ENCODE assay signal across 9 cellular contexts in genomic region chrX:120309873-120310730, GRCh38. TPM values are rescaled to one million over a fixed set of nuclear protein-coding genes. Genes with fewer than 3 reads are reported as not detected.
A peak's percentile ranks its signal among the peaks of the same experiment; 100 is the strongest.
DNase-seq lines count a peak whose midpoint lies in the region; ATAC-seq, FAIRE-seq and TF ChIP-seq lines count a peak whose summit lies in the region.
"Had no signal": no experiment of that assay in that cellular context is flagged by ENCODE, and none has a peak within 500 bp of the region (broad histone marks: within the 10 kb centered on the region; RNA-seq: fewer than 3 reads in every experiment).

No MANE protein-coding gene starts in this region.

- no peak overlapping the region for H3K27ac ChIP-seq in HUES48 (ENCODE audit: low read depth, low read length)
- no peak overlapping the region for H3K27ac ChIP-seq in keratinocyte (ENCODE audit: control insufficient read depth, insufficient read depth, low read length)
- H3K27ac ChIP-seq in thoracic aorta = no peak overlapping the region
- H3K27ac ChIP-seq in testis = no peak overlapping the region

- H3K9ac ChIP-seq in HUES48 (ENCODE audit: low read depth, low read length) = no peak overlapping the region
- H3K9ac ChIP-seq in keratinocyte (ENCODE audit: control insufficient read depth, extremely low read depth, insufficient read depth, low read length) = peak overlapping the region; percentile 47

- intact Hi-C loops in testis (cut with DNase I; ENCODE audit: low total_unique reads) = no loop called here

- dilution Hi-C loops in keratinocyte (cut with MboI; ENCODE audit: extremely low pct_ligation_motif_present, low sequenced_read_pairs) = no loop called here

- H3K36me3 Mint-ChIP-seq in activated naive CD8-positive, alpha-beta T cell treated with anti-CD3 and anti-CD28 coated beads for 36 hours = no peaks in the 10 kb centered on the region

- TF ChIP-seq POLR2A in testis (IDR thresholded peaks at IDR 0.05) = no peak

- peak overlapping the region; percentile 89 for H3K4me2 ChIP-seq in keratinocyte (ENCODE audit: control insufficient read depth, extremely low read depth, insufficient read depth, low read depth, low read length)

- H3K4me1 Mint-ChIP-seq in activated naive CD8-positive, alpha-beta T cell treated with anti-CD3 and anti-CD28 coated beads for 36 hours = peaks cover 15% of the 10 kb centered on the region

- no peak for TF ChIP-seq CTCF in AG10803 (conservative IDR thresholded peaks at IDR 0.05; ENCODE audit: low read length)
- no peak for TF ChIP-seq CTCF in keratinocyte (optimal IDR thresholded peaks at IDR 0.05 in 1 of 3, IDR thresholded peaks at IDR 0.05 in 1 of 3, conservative IDR thresholded peaks at IDR 0.05 in 1 of 3; ENCODE audit: extremely low read depth in 1 of 3, insufficient read depth in 2 of 3, low read length in 3 of 3)
- TF ChIP-seq CTCF in thoracic aorta (IDR thresholded peaks at IDR 0.05) = no peak
- TF ChIP-seq CTCF in testis (IDR thresholded peaks at IDR 0.05) = no peak

- peak overlapping the region; percentile 80 for H3K4me3 Mint-ChIP-seq in activated naive CD8-positive, alpha-beta T cell treated with anti-CD3 and anti-CD28 coated beads for 36 hours

- no peaks in the 10 kb centered on the region for H3K9me3 ChIP-seq in HUES48 (ENCODE audit: control insufficient read depth, insufficient read depth, low read length)
- H3K9me3 ChIP-seq in keratinocyte (ENCODE audit: control insufficient read depth, low read depth, low read length) = peaks cover 3% of the 10 kb centered on the region
- H3K9me3 ChIP-seq in thoracic aorta = no peaks in the 10 kb centered on the region
- H3K9me3 ChIP-seq in testis = no peaks in the 10 kb centered on the region

- peaks cover 29% of the 10 kb centered on the region for H3K4me1 ChIP-seq in HUES48 (ENCODE audit: control insufficient read depth, insufficient read depth, low read length)
- peaks cover 9% of the 10 kb centered on the region for H3K4me1 ChIP-seq in keratinocyte (ENCODE audit: control insufficient read depth, extremely low read depth, insufficient read depth, low read length)
- H3K4me1 ChIP-seq in thoracic aorta (ENCODE audit: control insufficient read depth in 1 of 2, low read depth in 2 of 2) = peaks cover 0 to 6% of the 10 kb centered on the region in 2 donors
- no peaks in the 10 kb centered on the region for H3K4me1 ChIP-seq in testis

- H3K4me3 ChIP-seq in AG10803 (ENCODE audit: low read length) (peak overlapping the region; percentile 24), HUES48 (ENCODE audit: low read depth, low read length) (peak overlapping the region; percentile 75), keratinocyte (ENCODE audit: control insufficient read depth in 2 of 3, extremely low read depth in 1 of 3, insufficient read depth in 2 of 3, low read depth in 1 of 3, low read length in 3 of 3) (peak overlapping the region in 2 of 3 experiments; percentile 54 to 63), thoracic aorta (peak overlapping the region; percentile 66), testis (no peak overlapping the region)

- no peak for FAIRE-seq in keratinocyte (lab: Jason Lieb, UNC)

- no peaks in the 10 kb centered on the region for H4K20me1 ChIP-seq in keratinocyte (ENCODE audit: control insufficient read depth, extremely low read depth, insufficient read depth, low read length)

- H3K79me2 ChIP-seq in keratinocyte (ENCODE audit: control insufficient read depth, insufficient read depth, low read length) = no peaks in the 10 kb centered on the region

- peak overlapping the region; percentile 62 for H3K27ac Mint-ChIP-seq in activated naive CD8-positive, alpha-beta T cell treated with anti-CD3 and anti-CD28 coated beads for 36 hours

- H2AFZ ChIP-seq in keratinocyte (ENCODE audit: control insufficient read depth, low read length) = peak overlapping the region; percentile 13

- DNase-seq in AG10803 (ENCODE audit: low read depth) (peak; percentile 6), keratinocyte (ENCODE audit: low read depth, low spot score) (peak; percentile 2), thoracic aorta (ENCODE audit: low spot score) (no peak), CD1c-positive myeloid dendritic cell (ENCODE audit: extremely low spot score) (no peak), testis (no peak)
- peak; percentile 5 for DNase-seq in activated naive CD8-positive, alpha-beta T cell treated with anti-CD3 and anti-CD28 coated beads for 36 hours

- H3K27me3 ChIP-seq in HUES48 (ENCODE audit: control insufficient read depth, insufficient read depth, low read length) (peaks cover 96% of the 10 kb centered on the region), keratinocyte (ENCODE audit: control insufficient read depth, extremely low read depth, insufficient read depth, low read length) (peaks cover 27% of the 10 kb centered on the region), thoracic aorta (replicated peaks; ENCODE audit: insufficient read depth) (no peaks in the 10 kb centered on the region), testis (no peaks in the 10 kb centered on the region)

- H3K36me3 ChIP-seq in HUES48 (ENCODE audit: control insufficient read depth, insufficient read depth, low read length) (no peaks in the 10 kb centered on the region), keratinocyte (ENCODE audit: control insufficient read depth in 2 of 2, extremely low read depth in 1 of 2, insufficient read depth in 2 of 2, low read length in 2 of 2) (no peaks in the 10 kb centered on the region), thoracic aorta (no peaks in the 10 kb centered on the region), testis (ENCODE audit: low read depth, missing control alignments) (no peaks in the 10 kb centered on the region)

- H3K27me3 Mint-ChIP-seq in activated naive CD8-positive, alpha-beta T cell treated with anti-CD3 and anti-CD28 coated beads for 36 hours = peaks cover 54% of the 10 kb centered on the region

- ATAC-seq in thoracic aorta (ENCODE audit: insufficient number of reproducible peaks, low FRiP score, low read depth) (no peak), GM21515 (IDR thresholded peaks at IDR 0.05; ENCODE audit: unreplicated experiment) (no peak)

- H3K9me3 Mint-ChIP-seq in activated naive CD8-positive, alpha-beta T cell treated with anti-CD3 and anti-CD28 coated beads for 36 hours = no peaks in the 10 kb centered on the region

- WGBS in testis, 2 donors = 1 to 2% methylated on average over 19 to 32 of the region's 34 CpGs

- no peaks in the 10 kb centered on the region for H3K9me1 ChIP-seq in keratinocyte (ENCODE audit: control insufficient read depth, extremely low read depth, insufficient read depth, low read length)

RNA-seq across cellular contexts. Expression of gene TMEM255A, which starts 1.2 kb away (rescaled TPM):
- total RNA-seq in activated naive CD8-positive, alpha-beta T cell treated with anti-CD3 and anti-CD28 coated beads for 36 hours = not detected
- polyA plus RNA-seq in keratinocyte (0.02 to 0.03 TPM in 2 of 3 replicates, not detected in the other), testis (ENCODE audit: insufficient read depth, low read depth, low replicate concordance) (2.2 TPM)
- 1.2 TPM for polyA plus RNA-seq in keratinocyte (2011; ENCODE audit: low read depth)
- polyA plus RNA-seq in keratinocyte (2011; cell fraction: cytosol; rRNA removed) = not detected in 2 replicates
- polyA plus RNA-seq in keratinocyte (2011; cell fraction: nucleus; rRNA removed) = 0.05 TPM in 1 of 2 replicates, not detected in the other
- polyA plus RNA-seq in keratinocyte (2012; ENCODE audit: low replicate concordance) = 1.6 TPM in 1 of 2 replicates, not detected in the other
- polyA minus RNA-seq in keratinocyte = 0.06 to 0.07 TPM in 2 of 3 replicates, not detected in the other
- polyA minus RNA-seq in keratinocyte (2011; cell fraction: cytosol; rRNA and poly(A)+ RNA removed) = not detected
- 0.11 TPM in 1 of 2 replicates, not detected in the other for polyA minus RNA-seq in keratinocyte (2011; cell fraction: nucleus; rRNA and poly(A)+ RNA removed)
- total RNA-seq in thoracic aorta (1 to 10 TPM; 1.1 TPM), testis (under 1 TPM; 0.43 to 0.87 TPM)
- total RNA-seq: dermis microvascular lymphatic vessel endothelial cell had no signal

RNA-seq across cellular contexts. Expression of gene ATP1B4, which starts 51.8 kb away (rescaled TPM):
- not detected for total RNA-seq in activated naive CD8-positive, alpha-beta T cell treated with anti-CD3 and anti-CD28 coated beads for 36 hours
- not detected in 3 replicates for polyA plus RNA-seq in keratinocyte
- polyA plus RNA-seq in keratinocyte (2011; ENCODE audit: low read depth) = not detected
- not detected in 2 replicates for polyA plus RNA-seq in keratinocyte (2011; cell fraction: cytosol; rRNA removed)
- not detected in 2 replicates for polyA plus RNA-seq in keratinocyte (2011; cell fraction: nucleus; rRNA removed)
- polyA plus RNA-seq in keratinocyte (2012; ENCODE audit: low replicate concordance) = not detected in 2 replicates
- not detected in 3 replicates for polyA minus RNA-seq in keratinocyte
- polyA minus RNA-seq in keratinocyte (2011; cell fraction: cytosol; rRNA and poly(A)+ RNA removed) = not detected
- polyA minus RNA-seq in keratinocyte (2011; cell fraction: nucleus; rRNA and poly(A)+ RNA removed) = not detected in 2 replicates
- not detected for total RNA-seq in thoracic aorta
- under 1 TPM in 1 of 2 donors, not detected in 1; 0.08 TPM for total RNA-seq in testis
- 0.42 TPM for polyA plus RNA-seq in testis (ENCODE audit: insufficient read depth, low read depth, low replicate concordance)
- total RNA-seq: dermis microvascular lymphatic vessel endothelial cell had no signal

RNA-seq across cellular contexts. Expression of gene ZBTB33, which starts 59.5 kb away (rescaled TPM):
- total RNA-seq in activated naive CD8-positive, alpha-beta T cell treated with anti-CD3 and anti-CD28 coated beads for 36 hours = 10 to 100 TPM; 13.9 to 14.0 TPM
- polyA plus RNA-seq in keratinocyte (7.3 to 13.4 TPM (median 10.2 TPM) in 3 replicates), testis (ENCODE audit: insufficient read depth, low read depth, low replicate concordance) (10.2 TPM)
- 4.3 TPM for polyA plus RNA-seq in keratinocyte (2011; ENCODE audit: low read depth)
- polyA plus RNA-seq in keratinocyte (2011; cell fraction: cytosol; rRNA removed) = 4.8 and 10.0 TPM in 2 replicates
- polyA plus RNA-seq in keratinocyte (2011; cell fraction: nucleus; rRNA removed) = 8.9 and 11.8 TPM in 2 replicates
- polyA plus RNA-seq in keratinocyte (2012; ENCODE audit: low replicate concordance) = 7.7 and 9.4 TPM in 2 replicates
- 3.3 to 24.6 TPM (median 16.5 TPM) in 3 replicates for polyA minus RNA-seq in keratinocyte
- polyA minus RNA-seq in keratinocyte (2011; cell fraction: cytosol; rRNA and poly(A)+ RNA removed) = 10.2 TPM
- polyA minus RNA-seq in keratinocyte (2011; cell fraction: nucleus; rRNA and poly(A)+ RNA removed) = 9.2 and 24.6 TPM in 2 replicates
- total RNA-seq in thoracic aorta (10 to 100 TPM in 1 of 2 donors, 1 to 10 TPM in 1; 6.4 to 15.4 TPM), testis (10 to 100 TPM; 16.3 to 19.9 TPM)

Comparison
In these comparisons a context has a peak if more than half of its experiments do, and no peak if none do; other contexts are left out.
1. DNase-seq: peak in AG10803 (single experiment), activated naive CD8-positive, alpha-beta T cell treated with anti-CD3 and anti-CD28 coated beads for 36 hours (single experiment) and keratinocyte (single experiment); none in thoracic aorta (single experiment), CD1c-positive myeloid dendritic cell (single experiment) and testis (single experiment).
2. H3K4me3 ChIP-seq: peak in AG10803 (single experiment), HUES48 (single experiment), keratinocyte (2 of 3) and thoracic aorta (single experiment); none in testis (0 of 2).